Comparison of ENCODE assay signal across 26 cellular contexts in the genomic region with DNA sequence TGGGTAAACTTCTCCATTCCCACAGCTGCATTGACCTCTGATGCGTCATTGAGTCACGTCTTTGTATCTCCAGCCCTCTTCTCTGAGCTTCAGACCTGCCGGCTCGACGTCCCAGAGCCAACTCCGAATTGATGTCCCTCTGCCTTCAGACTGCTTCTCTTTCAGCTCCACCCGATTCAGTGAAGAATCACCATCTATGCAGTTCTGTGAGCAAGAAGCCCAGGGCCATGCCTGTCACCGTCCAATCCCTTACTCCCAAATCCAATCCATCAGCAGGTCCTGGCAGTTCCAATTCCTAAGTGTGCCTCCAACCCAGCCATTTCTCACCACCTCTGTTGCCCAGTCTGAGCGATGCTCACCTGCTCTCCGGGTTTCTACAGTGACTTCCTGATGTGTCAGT.
"Had no signal": no experiment of that assay in that cellular context is flagged by ENCODE, and none has a peak within 500 bp of the region (broad histone marks: within the 10 kb centered on the region; RNA-seq: fewer than 3 reads in every experiment).

No MANE protein-coding gene starts in this region.

- H2AFZ ChIP-seq: parathyroid adenoma had no signal

- H3K4me3 ChIP-seq: ovary, psoas muscle, right lobe of liver, sigmoid colon, stomach, thoracic aorta, thyroid gland, tibial nerve, upper lobe of right lung, uterus had no signal

- ATAC-seq: naive thymus-derived CD8-positive, alpha-beta T cell; natural killer cell treated with Interleukin-12 subunit alpha and Interleukin-12 subunit beta and Interleukin-15 and Interleukin-18, amount 100 ng/mL, for 72 hours; psoas muscle; right cardiac atrium; right lobe of liver; stimulated activated effector memory CD8-positive, alpha-beta T cell treated with anti-CD3 and anti-CD28 coated beads, Interleukin-12 subunit alpha, Interleukin-12 subunit beta, amount 100 ng/mL, for 72 hours; stimulated activated naive B cell treated with anti-CD40 and anti-IgM and Interleukin-4, amounts not matched to agents 10 μg/mL and 1 μg/mL and 100 μg/mL, for 72 hours; upper lobe of right lung had no signal

- H3K9ac ChIP-seq: parathyroid adenoma had no signal

- H3K9me3 ChIP-seq: ovary, psoas muscle, right lobe of liver, sigmoid colon, stomach, thoracic aorta, thyroid gland, tibial nerve, upper lobe of right lung, uterus had no signal

- H3K79me2 ChIP-seq: parathyroid adenoma had no signal

- DNase-seq: naive B cell; naive thymus-derived CD8-positive, alpha-beta T cell; nephron progenitor cell; nucleus accumbens; ovary; psoas muscle; right cardiac atrium; right lobe of liver; sigmoid colon; small intestine; stimulated activated CD4-positive, alpha-beta T cell treated with anti-CD3 and anti-CD28 coated beads, Interleukin-15, amount 100 ng/mL, for 24 hours; stimulated activated CD4-positive, alpha-beta T cell treated with anti-CD3 and anti-CD28 coated beads, Interleukin-2, amount 100 ng/mL, for 24 hours; stimulated activated CD4-positive, alpha-beta T cell treated with anti-CD3 and anti-CD28 coated beads, Interleukin-2, amount 100 ng/mL, for 48 hours; stimulated activated CD4-positive, alpha-beta T cell treated with anti-CD3 and anti-CD28 coated beads, Interleukin-4, amount 100 ng/mL, for 24 hours; stimulated activated naive B cell treated with anti-CD40 and anti-IgM and Interleukin-4, amounts not matched to agents 10 μg/mL and 1 μg/mL and 100 μg/mL, for 72 hours; stimulated activated naive CD4-positive, alpha-beta T cell treated with Interleukin-2 at 50 U/mL for 16 hours; stomach; thyroid gland; trophoblast cell; upper lobe of right lung; uterus had no signal

- H3K27me3 ChIP-seq: ovary, right lobe of liver, sigmoid colon, stomach, thyroid gland, tibial nerve, upper lobe of right lung, uterus had no signal

- H3K27ac ChIP-seq: ovary, parathyroid adenoma, psoas muscle, right lobe of liver, sigmoid colon, stomach, thoracic aorta, thyroid gland, tibial nerve, upper lobe of right lung, uterus had no signal

- FAIRE-seq: small intestine had no signal

- H3K36me3 ChIP-seq: ovary, right lobe of liver, sigmoid colon, stomach, thoracic aorta, thyroid gland, tibial nerve, upper lobe of right lung, uterus had no signal

- H3K4me1 ChIP-seq: psoas muscle, uterus had no signal
